Comparison of ENCODE assay signal across 20 cellular contexts in genomic region chr2:29760008-29760407, GRCh38.
DNase-seq lines count a peak whose midpoint lies in the region; FAIRE-seq and TF ChIP-seq lines count a peak whose summit lies in the region.
"Had no signal": no experiment of that assay in that cellular context is flagged by ENCODE, and none has a peak within 500 bp of the region (broad histone marks: within the 10 kb centered on the region; RNA-seq: fewer than 3 reads in every experiment).

No MANE protein-coding gene starts in this region.

- H3K9me3 Mint-ChIP-seq in nephron, result no peaks in the 10 kb centered on the region
- H3K9me3 Mint-ChIP-seq: CD4-positive, alpha-beta T cell; CD8-positive, alpha-beta T cell had no signal

- TF ChIP-seq POLR2A in GM12892 (IDR thresholded peaks at IDR 0.05; ENCODE audit: low read depth, low read length), result no peak

- H3K27me3 Mint-ChIP-seq in nephron (ENCODE audit: low read depth), result peaks cover 16% of the 10 kb centered on the region
- H3K27me3 Mint-ChIP-seq: CD4-positive, alpha-beta T cell had no signal

- peak overlapping the region in 2 of 3 experiments; percentile 4 to 5 for H3K27ac Mint-ChIP-seq in nephron
- H3K27ac Mint-ChIP-seq: B cell; CD4-positive, alpha-beta T cell; CD8-positive, alpha-beta T cell had no signal

- no peaks in the 10 kb centered on the region for H3K36me3 Mint-ChIP-seq in nephron (ENCODE audit: low read depth)
- H3K36me3 Mint-ChIP-seq: CD8-positive, alpha-beta T cell had no signal

- FAIRE-seq in GM12892 (lab: Jason Lieb, UNC), result peak; percentile 60
- peak; percentile 28 for FAIRE-seq in HTR-8/SVneo (lab: Jason Lieb, UNC)
- FAIRE-seq: A549, D721Med, GM12878, GM19239 had no signal

- peaks cover 29% of the 10 kb centered on the region for H3K4me1 Mint-ChIP-seq in nephron
- H3K4me1 Mint-ChIP-seq: B cell had no signal

- no peak for TF ChIP-seq CTCF in nephron (IDR thresholded peaks at IDR 0.05; ENCODE audit: unreplicated experiment in 3 of 3)

- no peak overlapping the region for H3K4me3 Mint-ChIP-seq in nephron
- H3K4me3 Mint-ChIP-seq: B cell; CD4-positive, alpha-beta T cell; CD8-positive, alpha-beta T cell had no signal

- no peak for DNase-seq in GM12892 (ENCODE audit: insufficient read length)
- no peak for DNase-seq in HTR-8/SVneo (ENCODE audit: insufficient read length, low spot score)
- DNase-seq in DMS53 (lab: John Stamatoyannopoulos, UW), result no peak
- no peak for DNase-seq in SIG-M5 (lab: John Stamatoyannopoulos, UW)
- DNase-seq in activated CD8-positive, alpha-beta memory T cell treated with anti-CD3 and anti-CD28 coated beads, Interleukin-2, amount 50 U/mL, for 4 hours, result no peak
- DNase-seq: AML-193; Caco-2; Calu3; CD4-positive, alpha-beta T cell; CD8-positive, alpha-beta T cell; DMS79; DND-41; EL; GDM1 had no signal
